9 cellular contexts compared by ENCODE assay signal in genomic region chr5:59099270-59099994, GRCh38.
DNase-seq lines count a peak whose midpoint lies in the region; ATAC-seq, FAIRE-seq and TF ChIP-seq lines count a peak whose summit lies in the region.
"Had no signal": no experiment of that assay in that cellular context is flagged by ENCODE, and none has a peak within 500 bp of the region (broad histone marks: within the 10 kb centered on the region; RNA-seq: fewer than 3 reads in every experiment).

No MANE protein-coding gene starts in this region.

- peak overlapping the region; percentile 31 for H3K27ac Mint-ChIP-seq in astrocyte (ENCODE audit: unreplicated experiment)

- ATAC-seq in GM19351 (IDR thresholded peaks at IDR 0.05; ENCODE audit: unreplicated experiment) (peak; percentile 90), HG02840 (IDR thresholded peaks at IDR 0.05; ENCODE audit: low FRiP score, unreplicated experiment) (no peak)

- H3K9me2 ChIP-seq in Loucy (replicated peaks; ENCODE audit: low read depth, low read length): no peaks in the 10 kb centered on the region

- H4K20me1 ChIP-seq in Loucy (ENCODE audit: insufficient read depth, low read length, poor library complexity, severe bottlenecking) (no peaks in the 10 kb centered on the region), astrocyte (ENCODE audit: insufficient read depth, low read length) (no peaks in the 10 kb centered on the region)

- peak overlapping the region; percentile 34 for H3K4me2 ChIP-seq in Loucy (ENCODE audit: low read depth, low read length, poor library complexity, severe bottlenecking)
- H3K4me2 ChIP-seq in astrocyte (ENCODE audit: low read length): peak overlapping the region; percentile 49

- no peaks in the 10 kb centered on the region for H3K9me3 Mint-ChIP-seq in astrocyte (ENCODE audit: unreplicated experiment)

- H3K4me1 ChIP-seq in Loucy (ENCODE audit: insufficient read depth, low read length, poor library complexity, severe bottlenecking) (peaks cover 9% of the 10 kb centered on the region), astrocyte (ENCODE audit: insufficient read depth, low read length) (peaks cover 11% of the 10 kb centered on the region)

- no peak for TF ChIP-seq CTCF in Loucy (conservative IDR thresholded peaks at IDR 0.05; ENCODE audit: low read length)
- TF ChIP-seq CTCF in astrocyte (IDR thresholded peaks at IDR 0.05; ENCODE audit: insufficient read depth, low read depth, low read length): no peak

- no peaks in the 10 kb centered on the region for H3K36me3 ChIP-seq in Loucy (ENCODE audit: insufficient read depth, low read length)
- no peaks in the 10 kb centered on the region for H3K36me3 ChIP-seq in astrocyte (ENCODE audit: insufficient read depth, low read length)

- H3K9ac ChIP-seq in Loucy (ENCODE audit: low read depth, low read length, poor library complexity, severe bottlenecking) (no peak overlapping the region), astrocyte (ENCODE audit: low read length) (no peak overlapping the region)

- H3K4me3 ChIP-seq in Loucy (ENCODE audit: low read length, poor library complexity, severe bottlenecking): peak overlapping the region; percentile 6
- H3K4me3 ChIP-seq in astrocyte (ENCODE audit: insufficient read depth, low read depth, low read length): no peak overlapping the region

- DNase-seq in astrocyte (ENCODE audit: low read depth): peak; percentile 86
- peak; percentile 49 for DNase-seq in stimulated activated CD4-positive, alpha-beta T cell treated with anti-CD3 and anti-CD28 coated beads, Interleukin-4, amount 100 ng/mL, for 24 hours
- no peak for DNase-seq in NCI-H510A treated with DMSO at 0.1 percent for 48 hours (lab: John Stamatoyannopoulos, UW)
- DNase-seq in retina: no peak
- DNase-seq in HuH-7 (ENCODE audit: low spot score): no peak

- H2AFZ ChIP-seq in Loucy (ENCODE audit: low read length): no peak overlapping the region; the same call in 1 of the 2 replicates
- no peak overlapping the region for H2AFZ ChIP-seq in astrocyte (ENCODE audit: low read depth, low read length)

- H3K27ac ChIP-seq in astrocyte (ENCODE audit: low read depth, low read length): peak overlapping the region; percentile 4

- peaks cover 28% of the 10 kb centered on the region for H3K4me1 Mint-ChIP-seq in astrocyte (ENCODE audit: low read depth, unreplicated experiment)

- 0 out of 2 replicates have a peak, but pooled peaks cover 13% of the 10 kb centered on the region for H3F3A ChIP-seq in Loucy (ENCODE audit: low read depth)

- H3K36me3 Mint-ChIP-seq in astrocyte (ENCODE audit: low read depth, unreplicated experiment): no peaks in the 10 kb centered on the region

- H3K27me3 Mint-ChIP-seq in astrocyte (ENCODE audit: low read depth, unreplicated experiment): no peaks in the 10 kb centered on the region

- FAIRE-seq in astrocyte (lab: Jason Lieb, UNC): peak; percentile 64
- FAIRE-seq: islet of Langerhans had no signal

- no peaks in the 10 kb centered on the region for H3K27me3 ChIP-seq in Loucy (ENCODE audit: insufficient read depth, low read length, poor library complexity, severe bottlenecking)
- no peaks in the 10 kb centered on the region for H3K27me3 ChIP-seq in astrocyte (ENCODE audit: insufficient read depth, low read length)

- H3K79me2 ChIP-seq in Loucy (ENCODE audit: insufficient read depth, low read length): no peaks in the 10 kb centered on the region
- H3K79me2 ChIP-seq in astrocyte (ENCODE audit: insufficient read depth, low read length): no peaks in the 10 kb centered on the region

- H3K9me3 ChIP-seq in Loucy (ENCODE audit: insufficient read depth, low read depth, low read length) (no peaks in the 10 kb centered on the region), astrocyte (ENCODE audit: insufficient read depth, low read depth, low read length) (no peaks in the 10 kb centered on the region)

- no peak overlapping the region for H3K4me3 Mint-ChIP-seq in astrocyte (ENCODE audit: unreplicated experiment)

Comparison
In these comparisons a context has a peak if more than half of its experiments do, and no peak if none do; other contexts are left out.
1. DNase-seq: peak in astrocyte (single experiment) and stimulated activated CD4-positive, alpha-beta T cell treated with anti-CD3 and anti-CD28 coated beads, Interleukin-4, amount 100 ng/mL, for 24 hours (single experiment); none in NCI-H510A treated with DMSO at 0.1 percent for 48 hours (single experiment), retina (single experiment) and HuH-7 (single experiment).